ENCODE assay signal across 1 cellular context in the genomic region with DNA sequence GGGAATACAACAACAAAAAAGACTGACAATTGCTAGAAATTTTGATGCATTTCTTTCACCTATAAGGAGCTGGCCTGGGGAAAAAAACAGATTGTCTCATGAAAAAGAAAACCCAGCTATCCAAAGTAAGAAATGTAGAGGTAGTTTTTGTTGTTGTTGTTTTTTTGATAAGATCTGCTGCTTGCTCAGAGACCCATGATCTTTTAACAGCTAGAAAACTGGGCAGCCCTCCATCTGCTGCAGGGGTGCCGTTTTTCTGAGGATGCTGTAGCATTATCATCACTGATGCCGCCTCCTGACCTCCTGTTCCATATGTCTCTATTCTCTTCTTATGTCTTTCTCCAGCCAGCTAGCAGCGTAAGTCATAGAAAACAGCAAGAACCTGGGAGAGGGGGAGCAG.
TF ChIP-seq lines count a peak whose summit lies in the region.

No MANE protein-coding gene starts in this region.

TF ChIP-seq in HEK293, 187 proteins besides CTCF, POLR2A, EP300 and RAD21:
- TF ChIP-seq PRDM6 (tag by site-specific recombination; IDR thresholded peaks at IDR 0.05) (peak; percentile 53), ZNF37A (tag by site-specific recombination; IDR thresholded peaks at IDR 0.05) (no peak), ZNF530 (tag by site-specific recombination; IDR thresholded peaks at IDR 0.05; ENCODE audit: low read depth) (no peak), FEZF1 (tag by site-specific recombination; IDR thresholded peaks at IDR 0.05) (peak; percentile 60)
- TF ChIP-seq, protein P1, sequence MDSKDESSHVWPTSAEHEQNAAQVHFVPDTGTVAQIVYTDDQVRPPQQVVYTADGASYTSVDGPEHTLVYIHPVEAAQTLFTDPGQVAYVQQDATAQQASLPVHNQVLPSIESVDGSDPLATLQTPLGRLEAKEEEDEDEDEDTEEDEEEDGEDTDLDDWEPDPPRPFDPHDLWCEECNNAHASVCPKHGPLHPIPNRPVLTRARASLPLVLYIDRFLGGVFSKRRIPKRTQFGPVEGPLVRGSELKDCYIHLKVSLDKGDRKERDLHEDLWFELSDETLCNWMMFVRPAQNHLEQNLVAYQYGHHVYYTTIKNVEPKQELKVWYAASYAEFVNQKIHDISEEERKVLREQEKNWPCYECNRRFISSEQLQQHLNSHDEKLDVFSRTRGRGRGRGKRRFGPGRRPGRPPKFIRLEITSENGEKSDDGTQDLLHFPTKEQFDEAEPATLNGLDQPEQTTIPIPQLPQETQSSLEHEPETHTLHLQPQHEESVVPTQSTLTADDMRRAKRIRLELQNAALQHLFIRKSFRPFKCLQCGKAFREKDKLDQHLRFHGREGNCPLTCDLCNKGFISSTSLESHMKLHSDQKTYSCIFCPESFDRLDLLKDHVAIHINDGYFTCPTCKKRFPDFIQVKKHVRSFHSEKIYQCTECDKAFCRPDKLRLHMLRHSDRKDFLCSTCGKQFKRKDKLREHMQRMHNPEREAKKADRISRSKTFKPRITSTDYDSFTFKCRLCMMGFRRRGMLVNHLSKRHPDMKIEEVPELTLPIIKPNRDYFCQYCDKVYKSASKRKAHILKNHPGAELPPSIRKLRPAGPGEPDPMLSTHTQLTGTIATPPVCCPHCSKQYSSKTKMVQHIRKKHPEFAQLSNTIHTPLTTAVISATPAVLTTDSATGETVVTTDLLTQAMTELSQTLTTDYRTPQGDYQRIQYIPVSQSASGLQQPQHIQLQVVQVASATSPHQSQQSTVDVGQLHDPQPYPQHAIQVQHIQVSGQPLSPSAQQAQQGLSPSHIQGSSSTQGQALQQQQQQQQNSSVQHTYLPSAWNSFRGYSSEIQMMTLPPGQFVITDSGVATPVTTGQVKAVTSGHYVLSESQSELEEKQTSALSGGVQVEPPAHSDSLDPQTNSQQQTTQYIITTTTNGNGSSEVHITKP (tag by site-specific recombination; IDR thresholded peaks at IDR 0.05): peak; percentile 12
TF ChIP-seq in HEK293: peak in this region for 3.
